ENCODE assay signal across 2 cellular contexts in the genomic region with DNA sequence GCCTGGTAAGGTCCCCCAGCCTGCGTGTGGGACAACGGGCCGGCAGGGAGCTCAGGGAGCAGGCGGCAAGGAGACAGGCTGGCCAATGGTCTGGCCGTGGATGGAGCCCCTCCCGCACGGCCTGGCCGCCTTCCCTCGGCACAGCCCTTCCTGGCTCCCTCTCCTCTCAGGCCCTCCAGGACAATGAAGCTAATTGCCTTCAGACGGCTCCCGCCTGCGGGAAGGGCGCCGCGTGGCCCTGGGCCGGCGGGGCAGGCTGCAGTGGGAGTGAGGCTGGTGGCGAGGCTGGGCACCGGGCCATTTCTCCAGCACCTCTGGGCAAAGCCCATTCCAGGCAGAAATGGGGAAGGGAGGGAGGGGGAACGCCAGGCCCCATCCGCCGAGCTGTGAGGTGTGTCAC.
A peak's percentile ranks its signal among the peaks of the same experiment; 100 is the strongest.
TF ChIP-seq lines count a peak whose summit lies in the region.

No MANE protein-coding gene starts in this region.

TF ChIP-seq in GM23338, 12 proteins besides CTCF, POLR2A, EP300 and RAD21 (continues in another document):
- TF ChIP-seq, protein P1, sequence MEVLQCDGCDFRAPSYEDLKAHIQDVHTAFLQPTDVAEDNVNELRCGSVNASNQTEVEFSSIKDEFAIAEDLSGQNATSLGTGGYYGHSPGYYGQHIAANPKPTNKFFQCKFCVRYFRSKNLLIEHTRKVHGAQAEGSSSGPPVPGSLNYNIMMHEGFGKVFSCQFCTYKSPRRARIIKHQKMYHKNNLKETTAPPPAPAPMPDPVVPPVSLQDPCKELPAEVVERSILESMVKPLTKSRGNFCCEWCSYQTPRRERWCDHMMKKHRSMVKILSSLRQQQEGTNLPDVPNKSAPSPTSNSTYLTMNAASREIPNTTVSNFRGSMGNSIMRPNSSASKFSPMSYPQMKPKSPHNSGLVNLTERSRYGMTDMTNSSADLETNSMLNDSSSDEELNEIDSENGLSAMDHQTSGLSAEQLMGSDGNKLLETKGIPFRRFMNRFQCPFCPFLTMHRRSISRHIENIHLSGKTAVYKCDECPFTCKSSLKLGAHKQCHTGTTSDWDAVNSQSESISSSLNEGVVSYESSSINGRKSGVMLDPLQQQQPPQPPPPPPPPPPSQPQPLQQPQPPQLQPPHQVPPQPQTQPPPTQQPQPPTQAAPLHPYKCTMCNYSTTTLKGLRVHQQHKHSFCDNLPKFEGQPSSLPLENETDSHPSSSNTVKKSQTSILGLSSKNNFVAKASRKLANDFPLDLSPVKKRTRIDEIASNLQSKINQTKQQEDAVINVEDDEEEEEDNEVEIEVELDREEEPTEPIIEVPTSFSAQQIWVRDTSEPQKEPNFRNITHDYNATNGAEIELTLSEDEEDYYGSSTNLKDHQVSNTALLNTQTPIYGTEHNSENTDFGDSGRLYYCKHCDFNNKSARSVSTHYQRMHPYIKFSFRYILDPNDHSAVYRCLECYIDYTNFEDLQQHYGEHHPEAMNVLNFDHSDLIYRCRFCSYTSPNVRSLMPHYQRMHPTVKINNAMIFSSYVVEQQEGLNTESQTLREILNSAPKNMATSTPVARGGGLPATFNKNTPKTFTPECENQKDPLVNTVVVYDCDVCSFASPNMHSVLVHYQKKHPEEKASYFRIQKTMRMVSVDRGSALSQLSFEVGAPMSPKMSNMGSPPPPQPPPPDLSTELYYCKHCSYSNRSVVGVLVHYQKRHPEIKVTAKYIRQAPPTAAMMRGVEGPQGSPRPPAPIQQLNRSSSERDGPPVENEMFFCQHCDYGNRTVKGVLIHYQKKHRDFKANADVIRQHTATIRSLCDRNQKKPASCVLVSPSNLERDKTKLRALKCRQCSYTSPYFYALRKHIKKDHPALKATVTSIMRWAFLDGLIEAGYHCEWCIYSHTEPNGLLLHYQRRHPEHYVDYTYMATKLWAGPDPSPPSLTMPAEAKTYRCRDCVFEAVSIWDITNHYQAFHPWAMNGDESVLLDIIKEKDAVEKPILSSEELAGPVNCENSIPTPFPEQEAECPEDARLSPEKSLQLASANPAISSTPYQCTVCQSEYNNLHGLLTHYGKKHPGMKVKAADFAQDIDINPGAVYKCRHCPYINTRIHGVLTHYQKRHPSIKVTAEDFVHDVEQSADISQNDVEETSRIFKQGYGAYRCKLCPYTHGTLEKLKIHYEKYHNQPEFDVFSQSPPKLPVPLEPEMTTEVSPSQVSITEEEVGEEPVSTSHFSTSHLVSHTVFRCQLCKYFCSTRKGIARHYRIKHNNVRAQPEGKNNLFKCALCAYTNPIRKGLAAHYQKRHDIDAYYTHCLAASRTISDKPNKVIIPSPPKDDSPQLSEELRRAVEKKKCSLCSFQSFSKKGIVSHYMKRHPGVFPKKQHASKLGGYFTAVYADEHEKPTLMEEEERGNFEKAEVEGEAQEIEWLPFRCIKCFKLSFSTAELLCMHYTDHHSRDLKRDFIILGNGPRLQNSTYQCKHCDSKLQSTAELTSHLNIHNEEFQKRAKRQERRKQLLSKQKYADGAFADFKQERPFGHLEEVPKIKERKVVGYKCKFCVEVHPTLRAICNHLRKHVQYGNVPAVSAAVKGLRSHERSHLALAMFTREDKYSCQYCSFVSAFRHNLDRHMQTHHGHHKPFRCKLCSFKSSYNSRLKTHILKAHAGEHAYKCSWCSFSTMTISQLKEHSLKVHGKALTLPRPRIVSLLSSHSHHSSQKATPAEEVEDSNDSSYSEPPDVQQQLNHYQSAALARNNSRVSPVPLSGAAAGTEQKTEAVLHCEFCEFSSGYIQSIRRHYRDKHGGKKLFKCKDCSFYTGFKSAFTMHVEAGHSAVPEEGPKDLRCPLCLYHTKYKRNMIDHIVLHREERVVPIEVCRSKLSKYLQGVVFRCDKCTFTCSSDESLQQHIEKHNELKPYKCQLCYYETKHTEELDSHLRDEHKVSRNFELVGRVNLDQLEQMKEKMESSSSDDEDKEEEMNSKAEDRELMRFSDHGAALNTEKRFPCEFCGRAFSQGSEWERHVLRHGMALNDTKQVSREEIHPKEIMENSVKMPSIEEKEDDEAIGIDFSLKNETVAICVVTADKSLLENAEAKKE (CRISPR knock-in tag; IDR thresholded peaks at IDR 0.05), result no peak
- TF ChIP-seq POLR2AphosphoS5 (IDR thresholded peaks at IDR 0.05; ENCODE audit: low read depth), result no peak
- TF ChIP-seq ZNF331 (CRISPR knock-in tag; IDR thresholded peaks at IDR 0.05; ENCODE audit: low read depth), result no peak
- TF ChIP-seq JUNB (IDR thresholded peaks at IDR 0.05; ENCODE audit: unreplicated experiment), result no peak
- TF ChIP-seq CREB1 (CRISPR knock-in tag; IDR thresholded peaks at IDR 0.05; ENCODE audit: low read depth), result no peak
- no peak for TF ChIP-seq NANOG (IDR thresholded peaks at IDR 0.05; ENCODE audit: borderline replicate concordance)
- TF ChIP-seq, protein P2, sequence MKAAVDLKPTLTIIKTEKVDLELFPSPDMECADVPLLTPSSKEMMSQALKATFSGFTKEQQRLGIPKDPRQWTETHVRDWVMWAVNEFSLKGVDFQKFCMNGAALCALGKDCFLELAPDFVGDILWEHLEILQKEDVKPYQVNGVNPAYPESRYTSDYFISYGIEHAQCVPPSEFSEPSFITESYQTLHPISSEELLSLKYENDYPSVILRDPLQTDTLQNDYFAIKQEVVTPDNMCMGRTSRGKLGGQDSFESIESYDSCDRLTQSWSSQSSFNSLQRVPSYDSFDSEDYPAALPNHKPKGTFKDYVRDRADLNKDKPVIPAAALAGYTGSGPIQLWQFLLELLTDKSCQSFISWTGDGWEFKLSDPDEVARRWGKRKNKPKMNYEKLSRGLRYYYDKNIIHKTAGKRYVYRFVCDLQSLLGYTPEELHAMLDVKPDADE (IDR thresholded peaks at IDR 0.05), result no peak
- TF ChIP-seq, protein P3, sequence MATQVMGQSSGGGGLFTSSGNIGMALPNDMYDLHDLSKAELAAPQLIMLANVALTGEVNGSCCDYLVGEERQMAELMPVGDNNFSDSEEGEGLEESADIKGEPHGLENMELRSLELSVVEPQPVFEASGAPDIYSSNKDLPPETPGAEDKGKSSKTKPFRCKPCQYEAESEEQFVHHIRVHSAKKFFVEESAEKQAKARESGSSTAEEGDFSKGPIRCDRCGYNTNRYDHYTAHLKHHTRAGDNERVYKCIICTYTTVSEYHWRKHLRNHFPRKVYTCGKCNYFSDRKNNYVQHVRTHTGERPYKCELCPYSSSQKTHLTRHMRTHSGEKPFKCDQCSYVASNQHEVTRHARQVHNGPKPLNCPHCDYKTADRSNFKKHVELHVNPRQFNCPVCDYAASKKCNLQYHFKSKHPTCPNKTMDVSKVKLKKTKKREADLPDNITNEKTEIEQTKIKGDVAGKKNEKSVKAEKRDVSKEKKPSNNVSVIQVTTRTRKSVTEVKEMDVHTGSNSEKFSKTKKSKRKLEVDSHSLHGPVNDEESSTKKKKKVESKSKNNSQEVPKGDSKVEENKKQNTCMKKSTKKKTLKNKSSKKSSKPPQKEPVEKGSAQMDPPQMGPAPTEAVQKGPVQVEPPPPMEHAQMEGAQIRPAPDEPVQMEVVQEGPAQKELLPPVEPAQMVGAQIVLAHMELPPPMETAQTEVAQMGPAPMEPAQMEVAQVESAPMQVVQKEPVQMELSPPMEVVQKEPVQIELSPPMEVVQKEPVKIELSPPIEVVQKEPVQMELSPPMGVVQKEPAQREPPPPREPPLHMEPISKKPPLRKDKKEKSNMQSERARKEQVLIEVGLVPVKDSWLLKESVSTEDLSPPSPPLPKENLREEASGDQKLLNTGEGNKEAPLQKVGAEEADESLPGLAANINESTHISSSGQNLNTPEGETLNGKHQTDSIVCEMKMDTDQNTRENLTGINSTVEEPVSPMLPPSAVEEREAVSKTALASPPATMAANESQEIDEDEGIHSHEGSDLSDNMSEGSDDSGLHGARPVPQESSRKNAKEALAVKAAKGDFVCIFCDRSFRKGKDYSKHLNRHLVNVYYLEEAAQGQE (IDR thresholded peaks at IDR 0.05; ENCODE audit: unreplicated experiment), result no peak
- TF ChIP-seq ZNF114 (CRISPR knock-in tag; IDR thresholded peaks at IDR 0.05), result no peak
- no peak for TF ChIP-seq EZH2 (IDR thresholded peaks at IDR 0.05; ENCODE audit: low read depth, unreplicated experiment)

TF ChIP-seq in SK-N-SH, 30 proteins besides CTCF, POLR2A, EP300 and RAD21:
- TF ChIP-seq RFX5 (IDR thresholded peaks at IDR 0.05; ENCODE audit: low read length) (no peak), SIN3A (IDR thresholded peaks at IDR 0.05; ENCODE audit: borderline replicate concordance, low read depth, low read length) (no peak), CHD2 (IDR thresholded peaks at IDR 0.05; ENCODE audit: low read length, partially characterized antibody) (peak; percentile 59), POLR2AphosphoS5 (IDR thresholded peaks at IDR 0.05; ENCODE audit: low read depth, low read length) (no peak), FOXJ3 (CRISPR knock-in tag; IDR thresholded peaks at IDR 0.05) (peak; percentile 72), GABPA (IDR thresholded peaks at IDR 0.05; ENCODE audit: low read depth) (no peak), NRF1 (IDR thresholded peaks at IDR 0.05; ENCODE audit: low read depth, low read length) (no peak), SMC3 (IDR thresholded peaks at IDR 0.05; ENCODE audit: low read depth, low read length) (no peak), TAF1 (IDR thresholded peaks at IDR 0.05; ENCODE audit: borderline replicate concordance, low read depth, low read length) (no peak), FOXM1 (IDR thresholded peaks at IDR 0.05; ENCODE audit: low read depth) (no peak), JUND (IDR thresholded peaks at IDR 0.05) (no peak), ELF1 (IDR thresholded peaks at IDR 0.05) (no peak), MEF2A (IDR thresholded peaks at IDR 0.05; ENCODE audit: borderline replicate concordance, low read depth) (no peak), RCOR1 (IDR thresholded peaks at IDR 0.05; ENCODE audit: low read length) (peak; percentile 73), FOSL2 (IDR thresholded peaks at IDR 0.05; ENCODE audit: borderline replicate concordance, low read depth) (no peak), GATA2 (CRISPR knock-in tag; IDR thresholded peaks at IDR 0.05) (peak; percentile 21; the same call in 1 of the 2 replicates), TCF12 (IDR thresholded peaks at IDR 0.05) (no peak)
- TF ChIP-seq, protein P4, sequence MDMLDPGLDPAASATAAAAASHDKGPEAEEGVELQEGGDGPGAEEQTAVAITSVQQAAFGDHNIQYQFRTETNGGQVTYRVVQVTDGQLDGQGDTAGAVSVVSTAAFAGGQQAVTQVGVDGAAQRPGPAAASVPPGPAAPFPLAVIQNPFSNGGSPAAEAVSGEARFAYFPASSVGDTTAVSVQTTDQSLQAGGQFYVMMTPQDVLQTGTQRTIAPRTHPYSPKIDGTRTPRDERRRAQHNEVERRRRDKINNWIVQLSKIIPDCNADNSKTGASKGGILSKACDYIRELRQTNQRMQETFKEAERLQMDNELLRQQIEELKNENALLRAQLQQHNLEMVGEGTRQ (IDR thresholded peaks at IDR 0.05; ENCODE audit: borderline replicate concordance, low read depth, low read length), result peak; percentile 32; the same call in 1 of the 2 replicates
- TF ChIP-seq, protein P5, sequence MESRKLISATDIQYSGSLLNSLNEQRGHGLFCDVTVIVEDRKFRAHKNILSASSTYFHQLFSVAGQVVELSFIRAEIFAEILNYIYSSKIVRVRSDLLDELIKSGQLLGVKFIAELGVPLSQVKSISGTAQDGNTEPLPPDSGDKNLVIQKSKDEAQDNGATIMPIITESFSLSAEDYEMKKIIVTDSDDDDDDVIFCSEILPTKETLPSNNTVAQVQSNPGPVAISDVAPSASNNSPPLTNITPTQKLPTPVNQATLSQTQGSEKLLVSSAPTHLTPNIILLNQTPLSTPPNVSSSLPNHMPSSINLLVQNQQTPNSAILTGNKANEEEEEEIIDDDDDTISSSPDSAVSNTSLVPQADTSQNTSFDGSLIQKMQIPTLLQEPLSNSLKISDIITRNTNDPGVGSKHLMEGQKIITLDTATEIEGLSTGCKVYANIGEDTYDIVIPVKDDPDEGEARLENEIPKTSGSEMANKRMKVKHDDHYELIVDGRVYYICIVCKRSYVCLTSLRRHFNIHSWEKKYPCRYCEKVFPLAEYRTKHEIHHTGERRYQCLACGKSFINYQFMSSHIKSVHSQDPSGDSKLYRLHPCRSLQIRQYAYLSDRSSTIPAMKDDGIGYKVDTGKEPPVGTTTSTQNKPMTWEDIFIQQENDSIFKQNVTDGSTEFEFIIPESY (IDR thresholded peaks at IDR 0.05; ENCODE audit: borderline replicate concordance, low read depth), result no peak
- TF ChIP-seq, protein P3 (IDR thresholded peaks at IDR 0.05; ENCODE audit: low read depth, low read length), result no peak
- TF ChIP-seq, protein P6, sequence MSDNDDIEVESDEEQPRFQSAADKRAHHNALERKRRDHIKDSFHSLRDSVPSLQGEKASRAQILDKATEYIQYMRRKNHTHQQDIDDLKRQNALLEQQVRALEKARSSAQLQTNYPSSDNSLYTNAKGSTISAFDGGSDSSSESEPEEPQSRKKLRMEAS (IDR thresholded peaks at IDR 0.05; ENCODE audit: low read depth), result no peak
- TF ChIP-seq, protein P7, sequence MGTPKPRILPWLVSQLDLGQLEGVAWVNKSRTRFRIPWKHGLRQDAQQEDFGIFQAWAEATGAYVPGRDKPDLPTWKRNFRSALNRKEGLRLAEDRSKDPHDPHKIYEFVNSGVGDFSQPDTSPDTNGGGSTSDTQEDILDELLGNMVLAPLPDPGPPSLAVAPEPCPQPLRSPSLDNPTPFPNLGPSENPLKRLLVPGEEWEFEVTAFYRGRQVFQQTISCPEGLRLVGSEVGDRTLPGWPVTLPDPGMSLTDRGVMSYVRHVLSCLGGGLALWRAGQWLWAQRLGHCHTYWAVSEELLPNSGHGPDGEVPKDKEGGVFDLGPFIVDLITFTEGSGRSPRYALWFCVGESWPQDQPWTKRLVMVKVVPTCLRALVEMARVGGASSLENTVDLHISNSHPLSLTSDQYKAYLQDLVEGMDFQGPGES (IDR thresholded peaks at IDR 0.05; ENCODE audit: low read depth, low read length), result no peak
